In genomic region chr14:75011356-75012097, GRCh38 we compare ENCODE assay signal across 6 cellular contexts. TPM values are rescaled to one million over a fixed set of nuclear protein-coding genes. Genes with fewer than 3 reads are reported as not detected.
DNase-seq lines count a peak whose midpoint lies in the region; ATAC-seq and TF ChIP-seq lines count a peak whose summit lies in the region.

No MANE protein-coding gene starts in this region.

- peak overlapping the region in 3 of 4 donors; percentile 9 to 58 (median 28) for H3K27ac ChIP-seq in upper lobe of left lung

- no peak for TF ChIP-seq POLR2A in upper lobe of left lung (IDR thresholded peaks at IDR 0.05)

- no peaks in the 10 kb centered on the region for H3K9me3 Mint-ChIP-seq in activated naive CD4-positive, alpha-beta T cell treated with anti-CD3 and anti-CD28 coated beads for 36 hours

- H3K4me1 ChIP-seq in upper lobe of left lung, result peaks cover 0 to 3% (median 0%) of the 10 kb centered on the region in 4 donors

- intact Hi-C loops in activated naive CD4-positive, alpha-beta T cell treated with anti-CD3 and anti-CD28 coated beads for 36 hours (cut with micrococcal nuclease), result no loop called here

- 74 to 87% methylated on average over 4 of the region's 4 CpGs for WGBS in upper lobe of left lung, 2 donors

- peaks cover 26% of the 10 kb centered on the region for H3K36me3 Mint-ChIP-seq in activated naive CD4-positive, alpha-beta T cell treated with anti-CD3 and anti-CD28 coated beads for 36 hours (ENCODE audit: low read depth)

- no peaks in the 10 kb centered on the region for H3K27me3 ChIP-seq in upper lobe of left lung

- peak in 1 of 2 donors; percentile 80 for ATAC-seq in upper lobe of left lung (ENCODE audit: low FRiP score in 2 of 2)
- no peak for ATAC-seq in GM18873 (IDR thresholded peaks at IDR 0.05; ENCODE audit: low FRiP score, unreplicated experiment)

- TF ChIP-seq EP300 in upper lobe of left lung (IDR thresholded peaks at IDR 0.05), result no peak

- H3K9me3 ChIP-seq in upper lobe of left lung, result no peaks in the 10 kb centered on the region

- no peak for TF ChIP-seq CTCF in upper lobe of left lung (IDR thresholded peaks at IDR 0.05)

- DNase-seq in activated naive CD4-positive, alpha-beta T cell treated with anti-CD3 and anti-CD28 coated beads for 36 hours, result no peak
- no peak for DNase-seq in activated naive CD4-positive, alpha-beta T cell treated with anti-CD3 and anti-CD28 coated beads, Interleukin-2, amount 50 U/mL, for 16 hours
- DNase-seq in glomerular visceral epithelial cell (ENCODE audit: extremely low spot score) (peak; percentile 54), upper lobe of left lung (no peak), amygdala (lab: John Stamatoyannopoulos, UW) (no peak)

- no peak overlapping the region for H3K4me3 Mint-ChIP-seq in activated naive CD4-positive, alpha-beta T cell treated with anti-CD3 and anti-CD28 coated beads for 36 hours

- peak overlapping the region; percentile 33 for H3K27ac Mint-ChIP-seq in activated naive CD4-positive, alpha-beta T cell treated with anti-CD3 and anti-CD28 coated beads for 36 hours

- CTCF ChIA-PET in activated naive CD4-positive, alpha-beta T cell treated with anti-CD3 and anti-CD28 coated beads for 36 hours (lab: Charles Lee), result interaction anchor here (0.6 to 1.0 kb wide), 2 partner anchors 57 to 276 kb away, joined by 3 to 4 read pairs; no protein-coding TSS in a partner anchor

- no peaks in the 10 kb centered on the region for H3K27me3 Mint-ChIP-seq in activated naive CD4-positive, alpha-beta T cell treated with anti-CD3 and anti-CD28 coated beads for 36 hours (ENCODE audit: low read depth)

- peaks cover 32 to 88% (median 64%) of the 10 kb centered on the region in 4 donors for H3K36me3 ChIP-seq in upper lobe of left lung

- peaks cover 16% of the 10 kb centered on the region for H3K4me1 Mint-ChIP-seq in activated naive CD4-positive, alpha-beta T cell treated with anti-CD3 and anti-CD28 coated beads for 36 hours (ENCODE audit: low read depth)

- no peak overlapping the region for H3K4me3 ChIP-seq in upper lobe of left lung

RNA-seq across cellular contexts. Expression of gene EIF2B2, which starts 8.8 kb away (rescaled TPM):
- total RNA-seq in activated naive CD4-positive, alpha-beta T cell treated with anti-CD3 and anti-CD28 coated beads for 36 hours, result 10 to 100 TPM; 64.8 to 65.4 TPM
- 10 to 100 TPM; 22.2 to 40.7 (median 32.5) TPM for total RNA-seq in upper lobe of left lung

RNA-seq across cellular contexts. Expression of gene MLH3, which starts 39.7 kb away (rescaled TPM):
- total RNA-seq in activated naive CD4-positive, alpha-beta T cell treated with anti-CD3 and anti-CD28 coated beads for 36 hours, result 10 to 100 TPM; 17.3 to 18.5 TPM
- total RNA-seq in upper lobe of left lung, result 10 to 100 TPM; 15.9 to 87.0 (median 24.5) TPM

RNA-seq across cellular contexts. Expression of gene ACYP1, which starts 52.3 kb away (rescaled TPM):
- 10 to 100 TPM; 46.3 to 50.5 TPM for total RNA-seq in activated naive CD4-positive, alpha-beta T cell treated with anti-CD3 and anti-CD28 coated beads for 36 hours
- total RNA-seq in upper lobe of left lung, result 10 to 100 TPM in 5 of 6 donors, 1 to 10 TPM in 1; 7.9 to 46.1 (median 13.7) TPM

RNA-seq across cellular contexts. Expression of gene PGF, which starts 56.1 kb away (rescaled TPM):
- under 1 TPM in 1 of 2 experiments, not detected in 1; 0.10 TPM for total RNA-seq in activated naive CD4-positive, alpha-beta T cell treated with anti-CD3 and anti-CD28 coated beads for 36 hours
- total RNA-seq in upper lobe of left lung, result 10 to 100 TPM in 2 of 6 donors, 1 to 10 TPM in 3, under 1 TPM in 1; 0.89 to 21.3 (median 5.0) TPM

RNA-seq across cellular contexts. Expression of gene ZC2HC1C, which starts 57.9 kb away (rescaled TPM):
- total RNA-seq in activated naive CD4-positive, alpha-beta T cell treated with anti-CD3 and anti-CD28 coated beads for 36 hours, result under 1 TPM; 0.64 to 0.86 TPM
- total RNA-seq in upper lobe of left lung, result 10 to 100 TPM in 3 of 6 donors, 1 to 10 TPM in 3; 3.2 to 21.0 (median 9.7) TPM
